Comparison of ENCODE assay signal across 1 cellular context in genomic region chr6:158798311-158798710, GRCh38.
TF ChIP-seq lines count a peak whose summit lies in the region.

No MANE protein-coding gene starts in this region.

TF ChIP-seq in IMR-90, 13 proteins besides CTCF, POLR2A, EP300 and RAD21:
- TF ChIP-seq BHLHE40 (IDR thresholded peaks at IDR 0.05; ENCODE audit: low read depth, low read length) (no peak), FOS (IDR thresholded peaks at IDR 0.05; ENCODE audit: low read depth, low read length) (no peak), NFE2L2 (IDR thresholded peaks at IDR 0.05; ENCODE audit: low read depth, low read length) (no peak), RCOR1 (IDR thresholded peaks at IDR 0.05; ENCODE audit: insufficient replicate concordance, low read length) (no peak), MXI1 (IDR thresholded peaks at IDR 0.05; ENCODE audit: borderline replicate concordance, low read depth, low read length) (no peak), CHD1 (IDR thresholded peaks at IDR 0.05; ENCODE audit: low read depth, low read length) (no peak), MAFK (IDR thresholded peaks at IDR 0.05; ENCODE audit: low read depth, low read length) (no peak), MAZ (IDR thresholded peaks at IDR 0.05; ENCODE audit: borderline replicate concordance, low read depth, low read length) (no peak), RFX5 (IDR thresholded peaks at IDR 0.05; ENCODE audit: low read depth, low read length) (no peak), CEBPB (IDR thresholded peaks at IDR 0.05; ENCODE audit: low read depth, low read length) (no peak), SMC3 (IDR thresholded peaks at IDR 0.05; ENCODE audit: low read depth, low read length) (no peak)
- TF ChIP-seq, protein P1, sequence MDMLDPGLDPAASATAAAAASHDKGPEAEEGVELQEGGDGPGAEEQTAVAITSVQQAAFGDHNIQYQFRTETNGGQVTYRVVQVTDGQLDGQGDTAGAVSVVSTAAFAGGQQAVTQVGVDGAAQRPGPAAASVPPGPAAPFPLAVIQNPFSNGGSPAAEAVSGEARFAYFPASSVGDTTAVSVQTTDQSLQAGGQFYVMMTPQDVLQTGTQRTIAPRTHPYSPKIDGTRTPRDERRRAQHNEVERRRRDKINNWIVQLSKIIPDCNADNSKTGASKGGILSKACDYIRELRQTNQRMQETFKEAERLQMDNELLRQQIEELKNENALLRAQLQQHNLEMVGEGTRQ (IDR thresholded peaks at IDR 0.05; ENCODE audit: low read depth, low read length) = no peak
- TF ChIP-seq, protein P2, sequence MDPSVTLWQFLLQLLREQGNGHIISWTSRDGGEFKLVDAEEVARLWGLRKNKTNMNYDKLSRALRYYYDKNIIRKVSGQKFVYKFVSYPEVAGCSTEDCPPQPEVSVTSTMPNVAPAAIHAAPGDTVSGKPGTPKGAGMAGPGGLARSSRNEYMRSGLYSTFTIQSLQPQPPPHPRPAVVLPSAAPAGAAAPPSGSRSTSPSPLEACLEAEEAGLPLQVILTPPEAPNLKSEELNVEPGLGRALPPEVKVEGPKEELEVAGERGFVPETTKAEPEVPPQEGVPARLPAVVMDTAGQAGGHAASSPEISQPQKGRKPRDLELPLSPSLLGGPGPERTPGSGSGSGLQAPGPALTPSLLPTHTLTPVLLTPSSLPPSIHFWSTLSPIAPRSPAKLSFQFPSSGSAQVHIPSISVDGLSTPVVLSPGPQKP (IDR thresholded peaks at IDR 0.05; ENCODE audit: borderline replicate concordance, low read depth, low read length) = no peak
TF ChIP-seq in IMR-90: peak in this region for 0.
